ENCODE assay signal across 21 cellular contexts in genomic region chr1:17890056-17890814, GRCh38.
DNase-seq lines count a peak whose midpoint lies in the region; ATAC-seq and TF ChIP-seq lines count a peak whose summit lies in the region.
"Had no signal": no experiment of that assay in that cellular context is flagged by ENCODE, and none has a peak within 500 bp of the region (broad histone marks: within the 10 kb centered on the region; RNA-seq: fewer than 3 reads in every experiment).

No MANE protein-coding gene starts in this region.

- peaks cover 0 to 8% of the 10 kb centered on the region in 2 experiments; a peak in 2 of 4 replicates for H3K4me1 Mint-ChIP-seq in H9
- H3K4me1 Mint-ChIP-seq in stimulated activated memory B cell treated with anti-CD40 and anti-IgM and Interleukin-4, amounts not matched to agents 10 μg/mL and 1 μg/mL and 100 μg/mL, for 72 hours = no peaks in the 10 kb centered on the region
- H3K4me1 Mint-ChIP-seq: CD4-positive, alpha-beta memory T cell; GM23338 had no signal

- H4K91ac ChIP-seq in H9 (ENCODE audit: insufficient read length, low read depth, low read length) = no peak overlapping the region

- H3K23me2 ChIP-seq in H9 (ENCODE audit: insufficient read length, low read depth, low read length, poor library complexity, severe bottlenecking) = no peaks in the 10 kb centered on the region

- TF ChIP-seq POLR2A in spleen (IDR thresholded peaks at IDR 0.05) = no peak

- WGBS in H9 (ENCODE audit: extremely low coverage, insufficient read length, low lambda C conversion rate) = no CpG with 5 or more reads among the region's 23 CpGs
- 49 to 58% (median 55%) methylated on average over 22 to 23 of the region's 23 CpGs for WGBS in spleen, 5 donors

- H3K4me1 ChIP-seq in H9 (ENCODE audit: insufficient read depth, low read length) = no peaks in the 10 kb centered on the region
- no peaks in the 10 kb centered on the region for H3K4me1 ChIP-seq in spleen
- H3K4me1 ChIP-seq: Caco-2 had no signal

- no peak overlapping the region for H3K18ac ChIP-seq in H9 (ENCODE audit: insufficient read length, low read depth, low read length)

- no peak overlapping the region for H2BK5ac ChIP-seq in H9 (ENCODE audit: insufficient read length, low read length)

- no peak overlapping the region for H3K4ac ChIP-seq in H9 (ENCODE audit: low read depth, low read length)

- H2AK5ac ChIP-seq in H9 (ENCODE audit: insufficient read length, low read length) = no peak overlapping the region

- H3K79me1 ChIP-seq in H9 (ENCODE audit: insufficient read depth, low read depth, low read length, poor library complexity, severe bottlenecking) = no peaks in the 10 kb centered on the region

- no peak overlapping the region for H2BK12ac ChIP-seq in H9 (ENCODE audit: insufficient read length, low read depth, low read length)

- no peak overlapping the region for H2BK120ac ChIP-seq in H9 (ENCODE audit: low read depth, low read length, poor library complexity, severe bottlenecking)

- no peak overlapping the region for H3K14ac ChIP-seq in H9 (ENCODE audit: insufficient read depth, low read length)

- H3K9me3 Mint-ChIP-seq in H9 = no peaks in the 10 kb centered on the region
- no peaks in the 10 kb centered on the region for H3K9me3 Mint-ChIP-seq in stimulated activated memory B cell treated with anti-CD40 and anti-IgM and Interleukin-4, amounts not matched to agents 10 μg/mL and 1 μg/mL and 100 μg/mL, for 72 hours
- H3K9me3 Mint-ChIP-seq: GM23338 had no signal

- no peaks in the 10 kb centered on the region for H3K36me3 ChIP-seq in spleen
- H3K36me3 ChIP-seq: BLaER1 treated with 17β-estradiol and CSF1 and Interleukin-3, amounts not matched to agents 10 nM and 100 nM had no signal

- DNase-seq in NCI-H1105 treated with DMSO at 0.1 percent for 48 hours (lab: John Stamatoyannopoulos, UW) = peak; percentile 17
- no peak for DNase-seq in NCI-H1105 (lab: John Stamatoyannopoulos, UW)
- peak; percentile 25 for DNase-seq in H9
- peak; percentile 19 for DNase-seq in islet precursor cell
- peak; percentile 56 for DNase-seq in spleen
- DNase-seq in activated T-cell treated with anti-CD3 and anti-CD28 coated beads, Interleukin-2, amount 50 U/mL, for 48 hours = no peak
- DNase-seq: 8988T; Caco-2; CD4-positive, alpha-beta memory T cell; DMS 273 treated with DMSO at 0.1 percent for 48 hours; Kasumi-1; NCI-H1436; NCI-H187 treated with DMSO at 0.1 percent for 48 hours; NCI-H2107; NCI-H2227 treated with DMSO at 0.1 percent for 48 hours; NCI-H510A had no signal

- H4K20me1 ChIP-seq in H9 (ENCODE audit: control insufficient read depth, insufficient read depth, insufficient read length) = no peaks in the 10 kb centered on the region
- H4K20me1 ChIP-seq: BLaER1 treated with 17β-estradiol and CSF1 and Interleukin-3, amounts not matched to agents 10 nM and 100 nM had no signal

- H4K8ac ChIP-seq in H9 (replicated peaks; ENCODE audit: insufficient read length, low read depth, low read length) = no peak overlapping the region

- H3K4me2 ChIP-seq in H9 (ENCODE audit: insufficient read depth, insufficient read length, low read length) = no peak overlapping the region
- H3K4me2 ChIP-seq: BLaER1 treated with 17β-estradiol and CSF1 and Interleukin-3, amounts not matched to agents 10 nM and 100 nM; GM23338 had no signal

- H3K27ac Mint-ChIP-seq in H9 = no peak overlapping the region
- no peak overlapping the region for H3K27ac Mint-ChIP-seq in stimulated activated memory B cell treated with anti-CD40 and anti-IgM and Interleukin-4, amounts not matched to agents 10 μg/mL and 1 μg/mL and 100 μg/mL, for 72 hours
- H3K27ac Mint-ChIP-seq: CD4-positive, alpha-beta memory T cell; GM23338 had no signal

- H3K4me3 ChIP-seq in spleen = no peak overlapping the region
- H3K4me3 ChIP-seq: BLaER1 treated with 17β-estradiol and CSF1 and Interleukin-3, amounts not matched to agents 10 nM and 100 nM; GM23338 had no signal

- H3K4me3 Mint-ChIP-seq in H9 = no peak overlapping the region
- H3K4me3 Mint-ChIP-seq in stimulated activated memory B cell treated with anti-CD40 and anti-IgM and Interleukin-4, amounts not matched to agents 10 μg/mL and 1 μg/mL and 100 μg/mL, for 72 hours = no peak overlapping the region
- H3K4me3 Mint-ChIP-seq: CD4-positive, alpha-beta memory T cell; GM23338 had no signal

- H3K9me3 ChIP-seq in H9 (ENCODE audit: control insufficient read depth, low read depth, low read length) (no peaks in the 10 kb centered on the region), spleen (no peaks in the 10 kb centered on the region)
- H3K9me3 ChIP-seq: BLaER1 treated with 17β-estradiol and CSF1 and Interleukin-3, amounts not matched to agents 10 nM and 100 nM; Caco-2 had no signal

- H3K27ac ChIP-seq in H9 (ENCODE audit: insufficient read length, low read depth, low read length) = no peak overlapping the region
- no peak overlapping the region for H3K27ac ChIP-seq in spleen
- H3K27ac ChIP-seq: BLaER1 treated with 17β-estradiol and CSF1 and Interleukin-3, amounts not matched to agents 10 nM and 100 nM had no signal

- H2BK15ac ChIP-seq in H9 (ENCODE audit: low read depth, low read length) = no peak overlapping the region

- H3K56ac ChIP-seq in H9 (ENCODE audit: insufficient read length, low read depth, low read length) = no peak overlapping the region

- peaks cover 39% of the 10 kb centered on the region for H3K27me3 Mint-ChIP-seq in H9 (ENCODE audit: low read depth)
- H3K27me3 Mint-ChIP-seq in stimulated activated memory B cell treated with anti-CD40 and anti-IgM and Interleukin-4, amounts not matched to agents 10 μg/mL and 1 μg/mL and 100 μg/mL, for 72 hours = peaks cover 38% of the 10 kb centered on the region

- no peak overlapping the region for H2BK20ac ChIP-seq in H9 (ENCODE audit: low read depth, low read length, poor library complexity, severe bottlenecking)

- H3K9ac ChIP-seq in H9 (ENCODE audit: extremely low read depth, insufficient read length, low read length) = no peak overlapping the region
- H3K9ac ChIP-seq: BLaER1 treated with 17β-estradiol and CSF1 and Interleukin-3, amounts not matched to agents 10 nM and 100 nM had no signal

- H3T11ph ChIP-seq in H9 (ENCODE audit: low read length) = no peak overlapping the region

- no peaks in the 10 kb centered on the region for H3K79me2 ChIP-seq in H9 (ENCODE audit: insufficient read depth, low read length)

- no peak for ATAC-seq in stimulated activated memory B cell treated with anti-CD40 and anti-IgM and Interleukin-4, amounts not matched to agents 10 μg/mL and 1 μg/mL and 100 μg/mL, for 72 hours
- ATAC-seq: GM23338, Panc1, SK-N-SH treated with all-trans-retinoic acid at 6 μM for 48 hours had no signal

- TF ChIP-seq CTCF in H9 (conservative IDR thresholded peaks at IDR 0.05) (no peak), spleen (IDR thresholded peaks at IDR 0.05 in 8 of 11, conservative IDR thresholded peaks at IDR 0.05 in 3 of 11) (no peak)

- intact Hi-C loops in spleen (cut with DNase I; ENCODE audit: low total_unique reads) = no loop called here

- no peaks in the 10 kb centered on the region; the same call in 1 of the 2 replicates for H3K27me3 ChIP-seq in H9 (ENCODE audit: insufficient read depth, low read length)
- H3K27me3 ChIP-seq in spleen (replicated peaks in 1 of 7) = peaks cover 0 to 66% (median 10%) of the 10 kb centered on the region in 7 donors
- H3K27me3 ChIP-seq: BLaER1 treated with 17β-estradiol and CSF1 and Interleukin-3, amounts not matched to agents 10 nM and 100 nM had no signal

- H3K36me3 Mint-ChIP-seq in H9 (ENCODE audit: insufficient read depth in 1 of 3, low read depth in 3 of 3) = no peaks in the 10 kb centered on the region
- no peaks in the 10 kb centered on the region for H3K36me3 Mint-ChIP-seq in stimulated activated memory B cell treated with anti-CD40 and anti-IgM and Interleukin-4, amounts not matched to agents 10 μg/mL and 1 μg/mL and 100 μg/mL, for 72 hours
- H3K36me3 Mint-ChIP-seq: CD4-positive, alpha-beta memory T cell had no signal

- H2AFZ ChIP-seq in H9 (ENCODE audit: low read length) = no peak overlapping the region
- H2AFZ ChIP-seq: GM23338 had no signal

- H4K5ac ChIP-seq in H9 (ENCODE audit: insufficient read length, low read depth, low read length) = no peak overlapping the region

- no peak overlapping the region for H3K23ac ChIP-seq in H9 (ENCODE audit: insufficient read length, low read depth, low read length)

Comparison
In these comparisons a context has a peak if more than half of its experiments do, and no peak if none do; other contexts are left out.
1. DNase-seq: peak in NCI-H1105 treated with DMSO at 0.1 percent for 48 hours (single experiment), H9 (single experiment), islet precursor cell (single experiment) and spleen (single experiment); none in NCI-H1105 (single experiment) and activated T-cell treated with anti-CD3 and anti-CD28 coated beads, Interleukin-2, amount 50 U/mL, for 48 hours (0 of 2).